ENCODE assay signal across 21 cellular contexts in genomic region chr9:130994546-130995398, GRCh38. TPM values are rescaled to one million over a fixed set of nuclear protein-coding genes. Genes with fewer than 3 reads are reported as not detected.
A peak's percentile ranks its signal among the peaks of the same experiment; 100 is the strongest.
DNase-seq lines count a peak whose midpoint lies in the region; ATAC-seq, FAIRE-seq and TF ChIP-seq lines count a peak whose summit lies in the region.
"Had no signal": no experiment of that assay in that cellular context is flagged by ENCODE, and none has a peak within 500 bp of the region (broad histone marks: within the 10 kb centered on the region; RNA-seq: fewer than 3 reads in every experiment).

No MANE protein-coding gene starts in this region.

- H2AFZ ChIP-seq in K562 (ENCODE audit: low read depth, low read length): no peak overlapping the region

- no peaks in the 10 kb centered on the region for H3K36me3 Mint-ChIP-seq in CD14-positive monocyte
- H3K36me3 Mint-ChIP-seq in naive thymus-derived CD4-positive, alpha-beta T cell: no peaks in the 10 kb centered on the region
- H3K36me3 Mint-ChIP-seq: natural killer cell had no signal

- H3K4me1 Mint-ChIP-seq in CD14-positive monocyte: peaks cover 14% of the 10 kb centered on the region
- peaks cover 0 to 14% (median 5%) of the 10 kb centered on the region in 7 donors for H3K4me1 Mint-ChIP-seq in naive thymus-derived CD4-positive, alpha-beta T cell
- H3K4me1 Mint-ChIP-seq: activated CD4-positive, alpha-beta memory T cell treated with anti-CD3 and anti-CD28 coated beads, Interleukin-2, amount 10 ng/mL, durations not matched to agents 7 days and 5 days had no signal

- no peak for ATAC-seq in K562
- ATAC-seq in omental fat pad (ENCODE audit: low FRiP score): peak; percentile 7
- no peak for ATAC-seq in naive thymus-derived CD4-positive, alpha-beta T cell
- ATAC-seq: activated CD4-positive, CD25-positive, alpha-beta regulatory T cell treated with anti-CD3 and anti-CD28 coated beads, Interleukin-2, amount 50 U/mL, for 24 hours; natural killer cell had no signal

- H3K4me3 ChIP-seq in HL-60 (replicated peaks; ENCODE audit: insufficient read depth, low read length) (no peak overlapping the region), K562 (no peak overlapping the region)
- H3K4me3 ChIP-seq in naive thymus-derived CD4-positive, alpha-beta T cell (ENCODE audit: low read length): no peak overlapping the region
- H3K4me3 ChIP-seq: adrenal gland, dorsolateral prefrontal cortex, heart left ventricle, sigmoid colon, suprapubic skin had no signal

- POLR2A ChIA-PET in K562 (lab: Yijun Ruan, JAX): interaction anchor here (0.8 to 13.1 kb wide), 11 partner anchors 10 to 149 kb away, joined by 3 to 103 read pairs (median 5); partner anchors contain the start of gene LAMC3
- POLR2A ChIA-PET in naive thymus-derived CD4-positive, alpha-beta T cell (lab: Charles Lee): no interaction called here

- H4K20me1 ChIP-seq in K562 (replicated peaks; ENCODE audit: control insufficient read depth, insufficient read depth, low read length): peaks cover 95% of the 10 kb centered on the region

- H3K9me1 ChIP-seq in K562 (ENCODE audit: control insufficient read depth, insufficient read depth, low read length): peaks cover 6% of the 10 kb centered on the region

- DNase-seq in CD14-positive monocyte (ENCODE audit: low spot score) (no peak), HL-60 (ENCODE audit: low read depth in 1 of 2, low spot score in 1 of 2) (no peak), K562 (ENCODE audit: extremely low read depth in 1 of 4, low spot score in 3 of 4) (peak in 2 of 4 experiments; percentile 67 to 70), omental fat pad (ENCODE audit: low spot score) (no peak), hypothalamus (lab: John Stamatoyannopoulos, UW) (no peak), NCI-H1930 (lab: John Stamatoyannopoulos, UW) (no peak)
- DNase-seq in naive thymus-derived CD4-positive, alpha-beta T cell: no peak
- DNase-seq: activated CD4-positive, alpha-beta memory T cell treated with anti-CD3 and anti-CD28 coated beads, Interleukin-2, amount 10 ng/mL, durations not matched to agents 7 days and 5 days; activated effector memory CD4-positive, alpha-beta T cell treated with Interleukin-2 at 50 U/mL for 16 hours; left colon; natural killer cell; NCI-H1436; NCI-H524 treated with DMSO at 0.1 percent for 48 hours; sigmoid colon had no signal

- no peak for FAIRE-seq in K562 (lab: Jason Lieb, UNC)
- FAIRE-seq: urothelium cell line had no signal

- in situ Hi-C loops in K562 (cut with MboI): loop anchor here (5.0 to 25.0 kb wide), 2 partner anchors 122 to 282 kb away; no protein-coding TSS in a partner anchor

- CTCF ChIA-PET in K562 (lab: Yijun Ruan, JAX; ENCODE audit: low intra/inter-chr PET ratio): interaction anchor here (1.2 to 1.3 kb wide), 2 partner anchors 129 to 131 kb away, joined by 3 to 4 read pairs; no protein-coding TSS in a partner anchor
- CTCF ChIA-PET in naive thymus-derived CD4-positive, alpha-beta T cell (lab: Charles Lee): no interaction called here

- TF ChIP-seq POLR2A in K562 (conservative IDR thresholded peaks at IDR 0.05): no peak

- peak overlapping the region; percentile 60 to 75 for H3K4me3 Mint-ChIP-seq in CD14-positive monocyte
- H3K4me3 Mint-ChIP-seq in naive thymus-derived CD4-positive, alpha-beta T cell: no peak overlapping the region
- H3K4me3 Mint-ChIP-seq: activated CD4-positive, alpha-beta memory T cell treated with anti-CD3 and anti-CD28 coated beads, Interleukin-2, amount 10 ng/mL, durations not matched to agents 7 days and 5 days; natural killer cell had no signal

- no peaks in the 10 kb centered on the region; the same call in 1 of the 2 replicates for H3K9me3 ChIP-seq in K562 (replicated peaks; ENCODE audit: control insufficient read depth, insufficient read depth, low read depth, low read length)
- no peaks in the 10 kb centered on the region for H3K9me3 ChIP-seq in naive thymus-derived CD4-positive, alpha-beta T cell (ENCODE audit: control insufficient read depth in 2 of 3, low read length in 3 of 3)
- H3K9me3 ChIP-seq: adrenal gland, heart left ventricle, sigmoid colon, suprapubic skin had no signal

- peaks cover 0 to 46% of the 10 kb centered on the region in 2 experiments; a peak in 3 of 5 replicates for H3K4me1 ChIP-seq in K562 (replicated peaks in 1 of 2; ENCODE audit: control insufficient read depth in 2 of 2, insufficient read depth in 2 of 2, low read length in 2 of 2)
- peaks cover 0 to 4% of the 10 kb centered on the region in 2 donors for H3K4me1 ChIP-seq in naive thymus-derived CD4-positive, alpha-beta T cell (ENCODE audit: control insufficient read depth in 2 of 2, insufficient read depth in 2 of 2, low read length in 2 of 2)
- H3K4me1 ChIP-seq: sigmoid colon had no signal

- TF ChIP-seq RAD21 in K562 (CRISPR knock-in tag; conservative IDR thresholded peaks at IDR 0.05 in 1 of 2, IDR thresholded peaks at IDR 0.05 in 1 of 2): no peak

- peaks cover 0 to 3% (median 0%) of the 10 kb centered on the region in 7 donors for H3K9me3 Mint-ChIP-seq in CD14-positive monocyte
- no peaks in the 10 kb centered on the region for H3K9me3 Mint-ChIP-seq in naive thymus-derived CD4-positive, alpha-beta T cell
- H3K9me3 Mint-ChIP-seq: activated CD4-positive, alpha-beta memory T cell treated with anti-CD3 and anti-CD28 coated beads, Interleukin-2, amount 10 ng/mL, durations not matched to agents 7 days and 5 days; natural killer cell had no signal

- no TSS peak for BruUV-seq in K562 (replicated peaks; lab: Mats Ljungman, UMichigan)

- H3K79me2 ChIP-seq in K562 (ENCODE audit: control insufficient read depth, insufficient read depth, low read length): no peaks in the 10 kb centered on the region

- intact Hi-C loops in CD14-positive monocyte (cut with micrococcal nuclease): loop anchor here in 1 of 2 donors (5.0 to 10.0 kb wide), 2 partner anchors 127 to 290 kb away; no protein-coding TSS in a partner anchor
- intact Hi-C loops in K562 (cut with micrococcal nuclease): no loop called here
- intact Hi-C loops in naive thymus-derived CD4-positive, alpha-beta T cell (cut with micrococcal nuclease): loop anchor here in 1 of 2 donors (5.0 kb wide), 1 partner anchor 287 kb away; no protein-coding TSS in a partner anchor

- no peaks in the 10 kb centered on the region for H3K36me3 ChIP-seq in K562 (ENCODE audit: control insufficient read depth, insufficient read depth, low read length)
- no peaks in the 10 kb centered on the region for H3K36me3 ChIP-seq in naive thymus-derived CD4-positive, alpha-beta T cell (ENCODE audit: control insufficient read depth in 2 of 3, insufficient read depth in 3 of 3, low read length in 3 of 3)
- H3K36me3 ChIP-seq: adrenal gland, heart left ventricle, sigmoid colon, suprapubic skin had no signal

- 0 out of 2 replicates have a peak overlapping the region, but pooled peaks have one; percentile 10 for H3K27ac ChIP-seq in HL-60 (replicated peaks)
- H3K27ac ChIP-seq in K562 (ENCODE audit: extremely low read depth, low read depth, low read length): no peak overlapping the region
- H3K27ac ChIP-seq in naive thymus-derived CD4-positive, alpha-beta T cell (ENCODE audit: low read depth, low read length): no peak overlapping the region
- H3K27ac ChIP-seq: adrenal gland, dorsolateral prefrontal cortex, heart left ventricle, sigmoid colon, suprapubic skin had no signal

- no peak overlapping the region for H3K4me2 ChIP-seq in K562 (ENCODE audit: insufficient read depth, low read length)

- no peak for TF ChIP-seq CTCF in CD14-positive monocyte (IDR thresholded peaks at IDR 0.05)
- TF ChIP-seq CTCF in HL-60 (IDR thresholded peaks at IDR 0.05; ENCODE audit: insufficient read depth, low read length): no peak
- TF ChIP-seq CTCF in K562 (IDR thresholded peaks at IDR 0.05 in 2 of 3, conservative IDR thresholded peaks at IDR 0.05 in 1 of 3; ENCODE audit: insufficient read depth in 2 of 3, low read depth in 1 of 3, low read length in 3 of 3): no peak
- no peak for TF ChIP-seq CTCF in omental fat pad (IDR thresholded peaks at IDR 0.05)

- peak overlapping the region in 5 of 7 donors; percentile 16 to 76 (median 61) for H3K27ac Mint-ChIP-seq in CD14-positive monocyte
- H3K27ac Mint-ChIP-seq in naive thymus-derived CD4-positive, alpha-beta T cell: no peak overlapping the region
- H3K27ac Mint-ChIP-seq: activated CD4-positive, alpha-beta memory T cell treated with anti-CD3 and anti-CD28 coated beads, Interleukin-2, amount 10 ng/mL, durations not matched to agents 7 days and 5 days; natural killer cell had no signal

- peak overlapping the region in 1 of 2 experiments; percentile 2; a peak in 2 of 4 replicates for H3K9ac ChIP-seq in K562 (ENCODE audit: insufficient read depth in 1 of 2, low read depth in 2 of 2, low read length in 2 of 2)

- H3K27me3 ChIP-seq in HL-60 (ENCODE audit: insufficient read depth, poor library complexity, severe bottlenecking) (no peaks in the 10 kb centered on the region), K562 (ENCODE audit: control insufficient read depth in 2 of 2, insufficient read depth in 2 of 2, low read length in 2 of 2) (peaks cover 80 to 98% of the 10 kb centered on the region in 2 experiments)
- no peaks in the 10 kb centered on the region for H3K27me3 ChIP-seq in naive thymus-derived CD4-positive, alpha-beta T cell (ENCODE audit: control insufficient read depth in 2 of 2, insufficient read depth in 2 of 2, low read length in 2 of 2)
- H3K27me3 ChIP-seq: adrenal gland had no signal

- peaks cover 2 to 10% (median 8%) of the 10 kb centered on the region in 3 donors for H3K27me3 Mint-ChIP-seq in CD14-positive monocyte (ENCODE audit: low read depth in 3 of 3)
- H3K27me3 Mint-ChIP-seq in naive thymus-derived CD4-positive, alpha-beta T cell: peaks cover 3 to 14% (median 11%) of the 10 kb centered on the region in 5 donors

- WGBS in K562 (ENCODE audit: insufficient coverage, low coverage, missing lambda C conversion rate): 2% methylated on average over 9 of the region's 9 CpGs

- TF ChIP-seq EP300 in K562 (IDR thresholded peaks at IDR 0.05; ENCODE audit: low read length): no peak

RNA-seq across cellular contexts. Expression of gene LAMC3, which starts 14.2 kb away (rescaled TPM):
- polyA plus RNA-seq in CD14-positive monocyte (not detected), K562 (2011; rRNA removed) (0.05 and 0.10 TPM in 2 replicates), K562 (2014; fragmentation: Illumina TruSeq; extraction: Trizol) (not detected in 2 replicates), K562 (2014; fragmentation: Nextera tagmentation; extraction: Ambion mirVana) (not detected), K562 (2014; rRNA removed) (not detected in 2 replicates)
- total RNA-seq in K562 (2011; cell fraction: chromatin; rRNA removed; ENCODE audit: low replicate concordance): 0.69 TPM in 1 of 2 replicates, not detected in the other
- total RNA-seq in K562 (2011; cell fraction: nucleolus; rRNA removed): 0.26 and 0.33 TPM in 2 replicates
- total RNA-seq in K562 (2011; cell fraction: nucleoplasm; rRNA removed): 0.22 TPM in 1 of 2 replicates, not detected in the other
- total RNA-seq in K562 (2014; rRNA removed) (not detected in 2 replicates), K562 (2014; rRNA removed; fragmentation: Illumina TruSeq; extraction: Trizol) (not detected in 2 replicates), K562 (2015; rRNA removed; fragmentation: Illumina TruSeq; extraction: Trizol) (not detected in 2 replicates), K562 (2021) (0.09 TPM in 1 of 2 replicates, not detected in the other), omental fat pad (1 to 10 TPM in 1 of 4 donors, under 1 TPM in 3; 0.09 to 1.9 (median 0.65) TPM)
- 0.03 and 0.66 TPM in 2 replicates for polyA plus RNA-seq in K562 (2011; cell fraction: cytosol; rRNA removed)
- polyA plus RNA-seq in K562 (2011; cell fraction: nucleus; rRNA removed): 0.04 and 0.20 TPM in 2 replicates
- polyA plus RNA-seq in K562 (2012): 0.03 and 0.07 TPM in 2 replicates
- not detected in 2 replicates for polyA minus RNA-seq in K562 (2011; rRNA and poly(A)+ RNA removed)
- polyA minus RNA-seq in K562 (2011; cell fraction: cytosol; rRNA and poly(A)+ RNA removed): not detected in 2 replicates
- polyA minus RNA-seq in K562 (2011; cell fraction: nucleus; rRNA and poly(A)+ RNA removed): 0.27 TPM in 1 of 2 replicates, not detected in the other
- total RNA-seq in naive thymus-derived CD4-positive, alpha-beta T cell: 1 to 10 TPM in 4 of 5 experiments, under 1 TPM in 1; 0.07 to 9.2 (median 3.5) TPM
- under 1 TPM; 0.07 to 0.09 TPM for polyA plus RNA-seq in naive thymus-derived CD4-positive, alpha-beta T cell
- total RNA-seq: activated CD4-positive, alpha-beta memory T cell treated with anti-CD3 and anti-CD28 coated beads, Interleukin-2, amount 10 ng/mL, durations not matched to agents 7 days and 5 days; natural killer cell had no signal

RNA-seq across cellular contexts. Expression of gene FIBCD1, which starts 55.7 kb away (rescaled TPM):
- polyA plus RNA-seq in CD14-positive monocyte (not detected), K562 (2011; rRNA removed) (0.79 and 1.2 TPM in 2 replicates), K562 (2014; fragmentation: Illumina TruSeq; extraction: Trizol) (not detected in 2 replicates), K562 (2014; fragmentation: Nextera tagmentation; extraction: Ambion mirVana) (not detected), K562 (2014; rRNA removed) (0.53 and 2.7 TPM in 2 replicates)
- total RNA-seq in K562 (2011; cell fraction: chromatin; rRNA removed; ENCODE audit: low replicate concordance): 0.21 TPM in 1 of 2 replicates, not detected in the other
- not detected in 2 replicates for total RNA-seq in K562 (2011; cell fraction: nucleolus; rRNA removed)
- total RNA-seq in K562 (2011; cell fraction: nucleoplasm; rRNA removed): not detected in 2 replicates
- total RNA-seq in K562 (2014; rRNA removed) (1.00 and 2.1 TPM in 2 replicates), K562 (2014; rRNA removed; fragmentation: Illumina TruSeq; extraction: Trizol) (0.95 TPM in 1 of 2 replicates, not detected in the other), K562 (2015; rRNA removed; fragmentation: Illumina TruSeq; extraction: Trizol) (not detected in 2 replicates), K562 (2021) (0.71 and 1.5 TPM in 2 replicates), omental fat pad (1 to 10 TPM in 1 of 4 donors, not detected in 3; 1.6 TPM)
- 2.1 and 3.8 TPM in 2 replicates for polyA plus RNA-seq in K562 (2011; cell fraction: cytosol; rRNA removed)
- polyA plus RNA-seq in K562 (2011; cell fraction: nucleus; rRNA removed): 1.2 TPM in 2 replicates
- polyA plus RNA-seq in K562 (2012): 0.91 and 1.3 TPM in 2 replicates
- not detected in 2 replicates for polyA minus RNA-seq in K562 (2011; rRNA and poly(A)+ RNA removed)
- polyA minus RNA-seq in K562 (2011; cell fraction: cytosol; rRNA and poly(A)+ RNA removed): not detected in 2 replicates
- polyA minus RNA-seq in K562 (2011; cell fraction: nucleus; rRNA and poly(A)+ RNA removed): 0.67 TPM in 1 of 2 replicates, not detected in the other
- total RNA-seq in naive thymus-derived CD4-positive, alpha-beta T cell: not detected
- not detected for polyA plus RNA-seq in naive thymus-derived CD4-positive, alpha-beta T cell
- total RNA-seq: activated CD4-positive, alpha-beta memory T cell treated with anti-CD3 and anti-CD28 coated beads, Interleukin-2, amount 10 ng/mL, durations not matched to agents 7 days and 5 days; mesenteric fat pad; natural killer cell; suprapubic skin had no signal

Comparison
In these comparisons a context has a peak if more than half of its experiments do, and no peak if none do; other contexts are left out.
1. H3K27ac Mint-ChIP-seq: peak in CD14-positive monocyte (5 of 7); none in naive thymus-derived CD4-positive, alpha-beta T cell (0 of 9).
2. H3K4me3 Mint-ChIP-seq: peak in CD14-positive monocyte (2 of 2); none in naive thymus-derived CD4-positive, alpha-beta T cell (0 of 10).